In the genomic region with DNA sequence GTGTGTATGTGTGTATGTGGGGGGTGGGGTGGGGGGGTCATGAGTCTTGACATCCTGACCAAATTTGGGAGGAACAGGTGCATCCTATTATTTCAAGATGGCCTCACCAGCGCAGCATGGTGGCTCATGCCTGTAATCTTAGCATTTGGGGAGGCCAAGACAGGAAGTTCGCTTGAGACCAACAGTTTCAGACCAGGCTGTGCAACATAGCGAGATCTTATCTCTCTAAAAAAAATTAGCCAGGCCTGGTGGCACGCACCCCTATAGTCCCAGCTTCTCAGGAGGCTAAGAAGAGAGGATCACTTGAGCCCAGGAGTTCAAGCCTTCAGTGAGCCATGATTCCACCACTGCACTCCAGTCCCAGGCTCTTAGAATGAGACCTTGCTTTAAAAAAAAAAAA, we compare ENCODE assay signal across 28 cellular contexts.
"Had no signal": no experiment of that assay in that cellular context is flagged by ENCODE, and none has a peak within 500 bp of the region (broad histone marks: within the 10 kb centered on the region; RNA-seq: fewer than 3 reads in every experiment).

No MANE protein-coding gene starts in this region.

- H3K4me3 ChIP-seq: adrenal gland, MG63, SJCRH30, SK-N-MC had no signal

- H3K36me3 ChIP-seq: adrenal gland, MG63, SJCRH30 had no signal

- H3K4me1 ChIP-seq: adrenal gland had no signal

- DNase-seq: activated CD4-positive, alpha-beta T cell treated with anti-CD3 and anti-CD28 coated beads, Interleukin-2, amount 10 ng/mL, durations not matched to agents 24 days and 14 days; activated CD4-positive, alpha-beta T cell treated with anti-CD3 and anti-CD28 coated beads, Interleukin-2, amount 50 U/mL, for 4 hours; activated CD8-positive, alpha-beta memory T cell treated with anti-CD3 and anti-CD28 coated beads, Interleukin-2, amount 50 U/mL, for 4 hours; activated CD8-positive, alpha-beta T cell treated with anti-CD3 and anti-CD28 coated beads, Interleukin-2, amount 10 ng/mL, durations not matched to agents 7 days and 5 days; activated gamma-delta T cell treated with Interleukin-2 at 50 U/mL for 16 hours; activated naive CD4-positive, alpha-beta T cell treated with anti-CD3 and anti-CD28 coated beads for 36 hours; activated T-cell treated with anti-CD3 and anti-CD28 coated beads for 4 hours; activated T-cell treated with anti-CD3 and anti-CD28 coated beads, Interleukin-2, amount 50 U/mL, for 4 hours; adrenal gland; caudate nucleus; cerebellar nuclear complex; MG63; NCI-H1048; NCI-H1105 treated with DMSO at 0.1 percent for 48 hours; NCI-H1436; NCI-H1694; NCI-H1930; NCI-H2081 treated with DMSO at 0.1 percent for 48 hours; NCI-H226; NCI-H446 treated with DMSO at 0.1 percent for 48 hours; NCI-H524; NCI-H69; NCI-H82; SHP77; SJCRH30 had no signal

- H3K27me3 ChIP-seq: adrenal gland, SJCRH30 had no signal

- H3K9me3 ChIP-seq: adrenal gland, SJCRH30 had no signal

- FAIRE-seq: bronchial epithelial cell, TTC549 had no signal

- H3K27ac ChIP-seq: adrenal gland, SJCRH30, SK-N-MC had no signal
